ENCODE assay signal across 8 cellular contexts in genomic region chr2:101751875-101752619, GRCh38. TPM values are rescaled to one million over a fixed set of nuclear protein-coding genes. Genes with fewer than 3 reads are reported as not detected.
A peak's percentile ranks its signal among the peaks of the same experiment; 100 is the strongest.
DNase-seq lines count a peak whose midpoint lies in the region; ATAC-seq and TF ChIP-seq lines count a peak whose summit lies in the region.

No MANE protein-coding gene starts in this region.

- H3K9me3 Mint-ChIP-seq in osteocyte (ENCODE audit: unreplicated experiment) (no peaks in the 10 kb centered on the region), GM23338 (no peaks in the 10 kb centered on the region)

- H3K4me2 ChIP-seq in GM23338: no peak overlapping the region

- peaks cover 78% of the 10 kb centered on the region for H3K4me1 Mint-ChIP-seq in osteocyte (ENCODE audit: unreplicated experiment)
- peaks cover 55% of the 10 kb centered on the region for H3K4me1 Mint-ChIP-seq in GM23338

- no peak overlapping the region for H2AFZ ChIP-seq in GM23338

- ATAC-seq in GM18870 (IDR thresholded peaks at IDR 0.05; ENCODE audit: unreplicated experiment) (peak; percentile 82), HG02970 (IDR thresholded peaks at IDR 0.05; ENCODE audit: low FRiP score, unreplicated experiment) (peak; percentile 83), GM23338 (no peak)

- H3F3A ChIP-seq in GM23338 (replicated peaks; ENCODE audit: low read depth): no peaks in the 10 kb centered on the region

- H3K27ac ChIP-seq in VCaP: peak overlapping the region; percentile 47; the same call in 1 of the 2 replicates
- no peak overlapping the region for H3K27ac ChIP-seq in GM23338 (ENCODE audit: low read depth)

- H3K36me3 ChIP-seq in GM23338 (ENCODE audit: insufficient read depth): no peaks in the 10 kb centered on the region

- peaks cover 56% of the 10 kb centered on the region for H3K4me1 ChIP-seq in GM23338 (ENCODE audit: insufficient read depth)

- no peaks in the 10 kb centered on the region for H3K27me3 ChIP-seq in GM23338 (ENCODE audit: insufficient read depth)

- H3K36me3 Mint-ChIP-seq in osteocyte (ENCODE audit: unreplicated experiment): no peaks in the 10 kb centered on the region
- peaks cover 7% of the 10 kb centered on the region for H3K36me3 Mint-ChIP-seq in GM23338 (ENCODE audit: low read depth)

- peak overlapping the region; percentile 52 for H3K27ac Mint-ChIP-seq in osteocyte (ENCODE audit: unreplicated experiment)
- H3K27ac Mint-ChIP-seq in GM23338: no peak overlapping the region

- H4K20me1 ChIP-seq in GM23338 (replicated peaks; ENCODE audit: insufficient read depth): peaks cover 49% of the 10 kb centered on the region

- no peak overlapping the region for H3K4me3 Mint-ChIP-seq in osteocyte (ENCODE audit: unreplicated experiment)
- H3K4me3 Mint-ChIP-seq in GM23338: no peak overlapping the region

- TF ChIP-seq CTCF in VCaP (conservative IDR thresholded peaks at IDR 0.05) (no peak), osteocyte (IDR thresholded peaks at IDR 0.05) (no peak), GM23338 (conservative IDR thresholded peaks at IDR 0.05; ENCODE audit: low read depth in 2 of 2) (no peak)

- no peaks in the 10 kb centered on the region for H3K27me3 Mint-ChIP-seq in osteocyte (ENCODE audit: unreplicated experiment)
- peaks cover 4% of the 10 kb centered on the region for H3K27me3 Mint-ChIP-seq in GM23338 (ENCODE audit: insufficient read depth, low read depth, poor library complexity)

- DNase-seq in osteocyte (ENCODE audit: extremely low spot score, unreplicated experiment) (no peak), GM19238 (ENCODE audit: insufficient read length, low spot score) (no peak), amygdala (lab: John Stamatoyannopoulos, UW) (no peak), GM23338 (ENCODE audit: low spot score) (no peak)
- no peak for DNase-seq in activated effector memory CD4-positive, alpha-beta T cell treated with anti-CD3 and anti-CD28 coated beads, Interleukin-2, amount 50 U/mL, for 16 hours

- H3K4me3 ChIP-seq in GM23338: no peak overlapping the region

- peaks cover 90% of the 10 kb centered on the region for H3K79me2 ChIP-seq in GM23338 (replicated peaks; ENCODE audit: insufficient read depth)

- H3K9me2 ChIP-seq in GM23338 (ENCODE audit: insufficient read depth): no peaks in the 10 kb centered on the region

TF ChIP-seq in GM23338, 12 proteins besides CTCF, POLR2A, EP300 and RAD21:
- TF ChIP-seq ZNF462 (CRISPR knock-in tag; IDR thresholded peaks at IDR 0.05): no peak
- TF ChIP-seq, protein P1, sequence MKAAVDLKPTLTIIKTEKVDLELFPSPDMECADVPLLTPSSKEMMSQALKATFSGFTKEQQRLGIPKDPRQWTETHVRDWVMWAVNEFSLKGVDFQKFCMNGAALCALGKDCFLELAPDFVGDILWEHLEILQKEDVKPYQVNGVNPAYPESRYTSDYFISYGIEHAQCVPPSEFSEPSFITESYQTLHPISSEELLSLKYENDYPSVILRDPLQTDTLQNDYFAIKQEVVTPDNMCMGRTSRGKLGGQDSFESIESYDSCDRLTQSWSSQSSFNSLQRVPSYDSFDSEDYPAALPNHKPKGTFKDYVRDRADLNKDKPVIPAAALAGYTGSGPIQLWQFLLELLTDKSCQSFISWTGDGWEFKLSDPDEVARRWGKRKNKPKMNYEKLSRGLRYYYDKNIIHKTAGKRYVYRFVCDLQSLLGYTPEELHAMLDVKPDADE (IDR thresholded peaks at IDR 0.05): no peak

RNA-seq across cellular contexts. Expression of gene MAP4K4, which starts 54.5 kb away (rescaled TPM):
- 123 and 126 TPM in 2 replicates for total RNA-seq in osteocyte
- total RNA-seq in GM23338 (2014; rRNA removed; shearing (Covaris generic)): 77.2 and 99.2 TPM in 2 replicates
- 32.2 and 34.6 TPM in 2 replicates for polyA plus RNA-seq in GM23338 (2016; fragmentation: Nextera tagmentation; extraction: Ambion mirVana)
